Comparison of ENCODE assay signal across 1 cellular context in genomic region chr2:24008672-24009366, GRCh38.
TF ChIP-seq lines count a peak whose summit lies in the region.

No MANE protein-coding gene starts in this region.

TF ChIP-seq in IMR-90, 13 proteins besides CTCF, POLR2A, EP300 and RAD21:
- no peak for TF ChIP-seq SMC3 (IDR thresholded peaks at IDR 0.05; ENCODE audit: low read depth, low read length)
- no peak for TF ChIP-seq CEBPB (IDR thresholded peaks at IDR 0.05; ENCODE audit: low read depth, low read length)
- TF ChIP-seq USF2 (IDR thresholded peaks at IDR 0.05; ENCODE audit: low read depth, low read length): no peak
- TF ChIP-seq MAZ (IDR thresholded peaks at IDR 0.05; ENCODE audit: borderline replicate concordance, low read depth, low read length): no peak
- no peak for TF ChIP-seq BHLHE40 (IDR thresholded peaks at IDR 0.05; ENCODE audit: low read depth, low read length)
- TF ChIP-seq FOS (IDR thresholded peaks at IDR 0.05; ENCODE audit: low read depth, low read length): no peak
- no peak for TF ChIP-seq CHD1 (IDR thresholded peaks at IDR 0.05; ENCODE audit: low read depth, low read length)
- no peak for TF ChIP-seq NFE2L2 (IDR thresholded peaks at IDR 0.05; ENCODE audit: low read depth, low read length)
- no peak for TF ChIP-seq MXI1 (IDR thresholded peaks at IDR 0.05; ENCODE audit: borderline replicate concordance, low read depth, low read length)
- no peak for TF ChIP-seq RFX5 (IDR thresholded peaks at IDR 0.05; ENCODE audit: low read depth, low read length)
- TF ChIP-seq, protein P1, sequence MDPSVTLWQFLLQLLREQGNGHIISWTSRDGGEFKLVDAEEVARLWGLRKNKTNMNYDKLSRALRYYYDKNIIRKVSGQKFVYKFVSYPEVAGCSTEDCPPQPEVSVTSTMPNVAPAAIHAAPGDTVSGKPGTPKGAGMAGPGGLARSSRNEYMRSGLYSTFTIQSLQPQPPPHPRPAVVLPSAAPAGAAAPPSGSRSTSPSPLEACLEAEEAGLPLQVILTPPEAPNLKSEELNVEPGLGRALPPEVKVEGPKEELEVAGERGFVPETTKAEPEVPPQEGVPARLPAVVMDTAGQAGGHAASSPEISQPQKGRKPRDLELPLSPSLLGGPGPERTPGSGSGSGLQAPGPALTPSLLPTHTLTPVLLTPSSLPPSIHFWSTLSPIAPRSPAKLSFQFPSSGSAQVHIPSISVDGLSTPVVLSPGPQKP (IDR thresholded peaks at IDR 0.05; ENCODE audit: borderline replicate concordance, low read depth, low read length): no peak
- no peak for TF ChIP-seq MAFK (IDR thresholded peaks at IDR 0.05; ENCODE audit: low read depth, low read length)
